30 cellular contexts compared by ENCODE assay signal in genomic region chr11:30465192-30465591, GRCh38.
"Had no signal": no experiment of that assay in that cellular context is flagged by ENCODE, and none has a peak within 500 bp of the region (broad histone marks: within the 10 kb centered on the region; RNA-seq: fewer than 3 reads in every experiment).

No MANE protein-coding gene starts in this region.

- ATAC-seq: activated naive CD8-positive, alpha-beta T cell treated with anti-CD3 and anti-CD28 coated beads, Interleukin-2, amount 50 U/mL, for 24 hours; K562 had no signal

- H3K4me3 ChIP-seq: K562, PC-9 had no signal

- H3K27ac ChIP-seq: PC-9, RWPE1, VCaP had no signal

- H2AFZ ChIP-seq: PC-9 had no signal

- DNase-seq: activated B cell treated with CpG ODN at 0.5 μM for 24 hours; activated CD4-positive, alpha-beta memory T cell treated with anti-CD3 and anti-CD28 coated beads for 36 hours; activated CD4-positive, alpha-beta T cell treated with anti-CD3 and anti-CD28 coated beads for 4 hours; activated CD4-positive, alpha-beta T cell treated with anti-CD3 and anti-CD28 coated beads, Interleukin-2, amount 50 U/mL, for 1 hour; activated CD4-positive, CD25-positive, alpha-beta regulatory T cell treated with anti-CD3 and anti-CD28 coated beads, Interleukin-2, amount 50 U/mL, for 72 hours; activated CD8-positive, alpha-beta memory T cell treated with anti-CD3 and anti-CD28 coated beads, Interleukin-2, amount 50 U/mL, for 48 hours; activated effector memory CD4-positive, alpha-beta T cell treated with Interleukin-2 at 50 U/mL for 16 hours; activated naive CD4-positive, alpha-beta T cell treated with anti-CD3 and anti-CD28 coated beads, Interleukin-2, amount 10 ng/mL, durations not matched to agents 7 days and 5 days; activated naive CD8-positive, alpha-beta T cell treated with anti-CD3 and anti-CD28 coated beads, Interleukin-2, amount 50 U/mL, for 24 hours; activated T-cell treated with anti-CD3 and anti-CD28 coated beads, Interleukin-2, amount 50 U/mL, for 48 hours; anterior cingulate cortex; central memory CD4-positive, alpha-beta T cell; NCI-H1092 treated with DMSO at 0.1 percent for 48 hours; NCI-H1417; NCI-H146; NCI-H1930; NCI-H2081 treated with DMSO at 0.1 percent for 48 hours; NCI-H226; NCI-H446 treated with DMSO at 0.1 percent for 48 hours; NCI-H524; NK-92 treated with Interleukin-12 subunit alpha and Interleukin-12 subunit beta, amount 100 ng/mL, for 24 hours; PC-9; Right ventricle myocardium superior; SW 1271; T-helper 1 cell; T-helper 2 cell; T-helper 9 cell had no signal

- H3K4me2 ChIP-seq: PC-9 had no signal
